ENCODE assay signal across 1 cellular context in genomic region chr5:34531736-34532135, GRCh38.
TF ChIP-seq lines count a peak whose summit lies in the region.

No MANE protein-coding gene starts in this region.

TF ChIP-seq in GM23338, 12 proteins besides CTCF, POLR2A, EP300 and RAD21 (continued from another document):
- no peak for TF ChIP-seq REST (IDR thresholded peaks at IDR 0.05; ENCODE audit: unreplicated experiment)
- TF ChIP-seq JUNB (IDR thresholded peaks at IDR 0.05; ENCODE audit: unreplicated experiment) = no peak
- TF ChIP-seq ZNF462 (CRISPR knock-in tag; IDR thresholded peaks at IDR 0.05) = no peak
- TF ChIP-seq ETS1 (IDR thresholded peaks at IDR 0.05) = no peak
- no peak for TF ChIP-seq CREB1 (CRISPR knock-in tag; IDR thresholded peaks at IDR 0.05; ENCODE audit: low read depth)
- TF ChIP-seq ZNF114 (CRISPR knock-in tag; IDR thresholded peaks at IDR 0.05) = no peak
